Comparison of ENCODE assay signal across 21 cellular contexts in the genomic region with DNA sequence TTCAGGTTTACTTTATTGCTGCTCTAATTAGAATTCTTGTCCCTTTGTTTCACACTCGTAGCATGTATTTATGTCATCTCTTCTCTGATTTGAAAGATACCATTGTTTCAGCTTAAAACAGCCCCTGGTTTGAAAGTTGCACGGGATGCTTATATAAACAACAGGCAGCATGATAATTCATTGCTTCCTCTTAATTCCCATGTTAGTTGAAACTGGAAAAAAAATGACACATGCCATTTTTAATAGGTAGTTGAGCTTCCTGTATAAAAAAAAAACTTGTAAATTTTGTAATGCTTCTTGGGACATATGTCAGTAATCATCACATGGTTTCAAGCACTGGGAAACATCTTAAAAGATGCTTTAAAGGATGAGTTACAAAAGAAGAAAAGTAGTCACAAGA.
"Had no signal": no experiment of that assay in that cellular context is flagged by ENCODE, and none has a peak within 500 bp of the region (broad histone marks: within the 10 kb centered on the region; RNA-seq: fewer than 3 reads in every experiment).

No MANE protein-coding gene starts in this region.

- DNase-seq: activated CD4-positive, alpha-beta T cell treated with anti-CD3 and anti-CD28 coated beads, Interleukin-2, amount 50 U/mL, for 1 hour; activated CD4-positive, CD25-positive, alpha-beta regulatory T cell treated with anti-CD3 and anti-CD28 coated beads, Interleukin-2, amount 50 U/mL, for 72 hours; activated CD8-positive, alpha-beta memory T cell treated with anti-CD3 and anti-CD28 coated beads, Interleukin-2, amount 50 U/mL, for 4 hours; activated naive CD4-positive, alpha-beta T cell treated with Interleukin-2 at 50 U/mL for 16 hours; activated naive CD8-positive, alpha-beta T cell treated with anti-CD3 and anti-CD28 coated beads for 36 hours; activated T-cell treated with anti-CD3 and anti-CD28 coated beads, Interleukin-2, amount 50 U/mL, for 24 hours; foreskin fibroblast; kidney; nucleus accumbens; posterior cingulate gyrus; right lobe of liver; stimulated activated CD4-positive, alpha-beta T cell treated with anti-CD3 and anti-CD28 coated beads, Interleukin-4, amount 100 ng/mL, for 1 hour; stimulated activated naive CD4-positive, alpha-beta T cell; T-helper 1 cell; testis; WERI-Rb-1 had no signal

- H3K4me3 ChIP-seq: breast epithelium, coronary artery, lung, right lobe of liver, testis, vagina had no signal

- H3K27me3 ChIP-seq: breast epithelium, right lobe of liver, testis, vagina had no signal

- ATAC-seq: left lobe of liver, right lobe of liver had no signal

- H3K36me3 ChIP-seq: breast epithelium, right lobe of liver, vagina, WERI-Rb-1 had no signal

- H3K27ac ChIP-seq: breast epithelium, coronary artery, right lobe of liver, testis, WERI-Rb-1 had no signal

- H3K4me1 ChIP-seq: right lobe of liver had no signal

- H3K9me3 ChIP-seq: breast epithelium, right lobe of liver, testis, vagina had no signal
